In the genomic region with DNA sequence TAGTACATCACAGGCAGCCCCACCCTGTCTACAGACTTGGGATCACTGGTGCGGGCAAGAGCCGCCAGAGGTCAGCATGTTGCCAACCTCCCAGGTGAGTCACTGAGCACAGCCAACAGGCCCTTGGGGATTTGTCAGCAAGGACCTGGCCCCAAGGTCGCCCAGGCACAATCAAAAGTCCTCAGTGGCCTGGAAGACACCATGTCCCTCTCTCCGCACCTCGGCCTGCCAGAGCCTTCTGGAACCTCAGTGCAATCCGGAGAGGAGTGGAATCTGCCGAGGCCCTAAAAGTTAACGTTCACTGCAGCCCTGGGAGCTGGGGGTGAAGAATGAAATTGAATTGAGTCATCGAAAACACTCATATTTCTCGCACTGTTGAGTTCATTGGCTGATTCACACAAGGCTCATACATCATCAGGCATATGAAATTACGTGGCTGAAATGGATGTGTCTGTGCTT, we compare ENCODE assay signal across 9 cellular contexts.
DNase-seq lines count a peak whose midpoint lies in the region; ATAC-seq, FAIRE-seq and TF ChIP-seq lines count a peak whose summit lies in the region.
"Had no signal": no experiment of that assay in that cellular context is flagged by ENCODE, and none has a peak within 500 bp of the region (broad histone marks: within the 10 kb centered on the region; RNA-seq: fewer than 3 reads in every experiment).

No MANE protein-coding gene starts in this region.

- no peak overlapping the region for H2AFZ ChIP-seq in K562 (ENCODE audit: low read depth, low read length)

- WGBS in K562 (ENCODE audit: insufficient coverage, low coverage, missing lambda C conversion rate), result 2% methylated on average over 11 of the region's 11 CpGs

- peaks cover 21% of the 10 kb centered on the region for H3K27me3 Mint-ChIP-seq in Calu3 (ENCODE audit: unreplicated experiment)

- no peak overlapping the region for H3K27ac ChIP-seq in K562 (ENCODE audit: extremely low read depth, low read depth, low read length)
- no peak overlapping the region for H3K27ac ChIP-seq in lower lobe of right lung

- H3K9ac ChIP-seq in K562 (ENCODE audit: insufficient read depth in 1 of 2, low read depth in 2 of 2, low read length in 2 of 2), result no peak overlapping the region

- POLR2A ChIA-PET in K562 (lab: Yijun Ruan, JAX), result interaction anchor here (1.1 kb wide), 2 partner anchors 10 to 21 kb away, joined by 3 read pairs; no protein-coding TSS in a partner anchor

- H3K36me3 Mint-ChIP-seq in Calu3 (ENCODE audit: insufficient read depth, unreplicated experiment), result no peaks in the 10 kb centered on the region

- TF ChIP-seq CTCF in Calu3 (IDR thresholded peaks at IDR 0.05; ENCODE audit: unreplicated experiment), result no peak
- TF ChIP-seq CTCF in K562 (IDR thresholded peaks at IDR 0.05 in 2 of 3, conservative IDR thresholded peaks at IDR 0.05 in 1 of 3; ENCODE audit: insufficient read depth in 2 of 3, low read depth in 1 of 3, low read length in 3 of 3), result peak; percentile 35 to 47 (median 45); a peak in 4 of 6 replicates
- no peak for TF ChIP-seq CTCF in lower lobe of right lung (IDR thresholded peaks at IDR 0.05)

- no peaks in the 10 kb centered on the region for H3K4me1 Mint-ChIP-seq in Calu3 (ENCODE audit: low read depth, unreplicated experiment)

- no peaks in the 10 kb centered on the region for H3K9me1 ChIP-seq in K562 (ENCODE audit: control insufficient read depth, insufficient read depth, low read length)

- H3K9me3 Mint-ChIP-seq in Calu3 (ENCODE audit: low read depth, unreplicated experiment), result no peaks in the 10 kb centered on the region

- FAIRE-seq in HTR-8/SVneo (lab: Jason Lieb, UNC) (peak; percentile 63), K562 (lab: Jason Lieb, UNC) (peak; percentile 56)

- H3K4me3 ChIP-seq in K562 (no peak overlapping the region), lower lobe of right lung (no peak overlapping the region)

- peak in 1 of 2 experiments; percentile 51; a peak in 2 of 4 replicates for TF ChIP-seq RAD21 in K562 (CRISPR knock-in tag; conservative IDR thresholded peaks at IDR 0.05 in 1 of 2, IDR thresholded peaks at IDR 0.05 in 1 of 2)

- intact Hi-C loops in Calu3 (cut with micrococcal nuclease; ENCODE audit: unreplicated experiment), result loop anchor here (2.0 to 5.0 kb wide), 2 partner anchors 83 to 203 kb away; no protein-coding TSS in a partner anchor
- intact Hi-C loops in K562 (cut with micrococcal nuclease), result no loop called here
- intact Hi-C loops in lower lobe of right lung (cut with DNase I), result no loop called here

- TF ChIP-seq POLR2A in K562 (conservative IDR thresholded peaks at IDR 0.05), result no peak
- TF ChIP-seq POLR2A in GM18505 (IDR thresholded peaks at IDR 0.05; ENCODE audit: borderline replicate concordance, extremely low read depth, insufficient read depth, insufficient read length), result no peak

- H3K4me3 Mint-ChIP-seq in Calu3 (ENCODE audit: low read depth, unreplicated experiment), result no peak overlapping the region

- H3K27me3 ChIP-seq in K562 (ENCODE audit: control insufficient read depth in 2 of 2, insufficient read depth in 2 of 2, low read length in 2 of 2), result peaks cover 0 to 58% of the 10 kb centered on the region in 2 experiments; a peak in 3 of 5 replicates
- peaks cover 34% of the 10 kb centered on the region for H3K27me3 ChIP-seq in lower lobe of right lung (ENCODE audit: low read depth)

- H4K20me1 ChIP-seq in K562 (replicated peaks; ENCODE audit: control insufficient read depth, insufficient read depth, low read length), result peaks cover 7% of the 10 kb centered on the region

- H3K27ac Mint-ChIP-seq in Calu3 (ENCODE audit: unreplicated experiment), result no peak overlapping the region

- CTCF ChIA-PET in Calu3 (lab: Charles Lee) (interaction anchor here (0.6 to 1.7 kb wide), 3 partner anchors 13 to 202 kb away, joined by 3 to 6 read pairs (median 5); no protein-coding TSS in a partner anchor), K562 (lab: Yijun Ruan, JAX; ENCODE audit: low intra/inter-chr PET ratio) (interaction anchor here (0.6 kb wide), 1 partner anchor 348 kb away, joined by 3 read pairs; no protein-coding TSS in a partner anchor)

- no peaks in the 10 kb centered on the region for H3K79me2 ChIP-seq in K562 (ENCODE audit: control insufficient read depth, insufficient read depth, low read length)

- BruUV-seq in Calu3 (replicated peaks; lab: Mats Ljungman, UMichigan), result no TSS peak
- BruUV-seq in K562 (replicated peaks; lab: Mats Ljungman, UMichigan), result no TSS peak

- H3K9me3 ChIP-seq in K562 (replicated peaks; ENCODE audit: control insufficient read depth, insufficient read depth, low read depth, low read length) (no peaks in the 10 kb centered on the region), lower lobe of right lung (no peaks in the 10 kb centered on the region)

- H3K4me2 ChIP-seq in K562 (ENCODE audit: insufficient read depth, low read length), result no peak overlapping the region

- DNase-seq in Calu3 (peak; percentile 68), HTR-8/SVneo (ENCODE audit: insufficient read length, low spot score) (peak; percentile 68), K562 (ENCODE audit: extremely low read depth in 1 of 4, low spot score in 3 of 4) (peak; percentile 26 to 34 (median 33)), lower lobe of right lung (peak; percentile 18), OCI-M1 (lab: John Stamatoyannopoulos, UW) (no peak), activated T-cell treated with anti-CD3 and anti-CD28 coated beads for 4 hours (no peak)
- DNase-seq in stimulated activated naive CD8-positive, alpha-beta T cell treated with anti-CD3 and anti-CD28 coated beads, Interleukin-15, Interleukin-2, amounts not matched to agents 100 U/mL and 50 U/mL, for 24 hours, result no peak
- DNase-seq: SIG-M5 had no signal

- ATAC-seq in K562, result peak; percentile 83
- peak in 1 of 2 donors; percentile 19 for ATAC-seq in lower lobe of right lung
- ATAC-seq in stimulated activated naive CD8-positive, alpha-beta T cell treated with anti-CD3 and anti-CD28 coated beads, Interleukin-15, Interleukin-2, amounts not matched to agents 100 U/mL and 50 U/mL, for 24 hours, result no peak
- ATAC-seq in GM18505 (IDR thresholded peaks at IDR 0.05; ENCODE audit: unreplicated experiment), result no peak

- H3K36me3 ChIP-seq in K562 (ENCODE audit: control insufficient read depth, insufficient read depth, low read length) (no peaks in the 10 kb centered on the region), lower lobe of right lung (no peaks in the 10 kb centered on the region)

- no peak for TF ChIP-seq EP300 in K562 (IDR thresholded peaks at IDR 0.05; ENCODE audit: low read length)

- in situ Hi-C loops in K562 (cut with MboI), result no loop called here

- no peaks in the 10 kb centered on the region; a peak in 1 of 5 replicates for H3K4me1 ChIP-seq in K562 (replicated peaks in 1 of 2; ENCODE audit: control insufficient read depth in 2 of 2, insufficient read depth in 2 of 2, low read length in 2 of 2)
- no peaks in the 10 kb centered on the region for H3K4me1 ChIP-seq in lower lobe of right lung

TF ChIP-seq in K562, 482 proteins besides CTCF, POLR2A, EP300 and RAD21:
- no peak for TF ChIP-seq CBX2 (IDR thresholded peaks at IDR 0.05; ENCODE audit: insufficient read depth, low read length, poor library complexity, severe bottlenecking)
- peak; percentile 49; the same call in 1 of the 2 replicates for TF ChIP-seq FOSL1 (tag; conservative IDR thresholded peaks at IDR 0.05)

Comparison
In these comparisons a context has a peak if more than half of its experiments do, and no peak if none do; other contexts are left out.
1. DNase-seq: peak in Calu3 (single experiment), HTR-8/SVneo (single experiment), K562 (4 of 4) and lower lobe of right lung (single experiment); none in stimulated activated naive CD8-positive, alpha-beta T cell treated with anti-CD3 and anti-CD28 coated beads, Interleukin-15, Interleukin-2, amounts not matched to agents 100 U/mL and 50 U/mL, for 24 hours (single experiment), OCI-M1 (single experiment) and activated T-cell treated with anti-CD3 and anti-CD28 coated beads for 4 hours (single experiment).
2. CTCF ChIP-seq: peak in K562 (3 of 3); none in Calu3 (single experiment) and lower lobe of right lung (single experiment).